In the genomic region with DNA sequence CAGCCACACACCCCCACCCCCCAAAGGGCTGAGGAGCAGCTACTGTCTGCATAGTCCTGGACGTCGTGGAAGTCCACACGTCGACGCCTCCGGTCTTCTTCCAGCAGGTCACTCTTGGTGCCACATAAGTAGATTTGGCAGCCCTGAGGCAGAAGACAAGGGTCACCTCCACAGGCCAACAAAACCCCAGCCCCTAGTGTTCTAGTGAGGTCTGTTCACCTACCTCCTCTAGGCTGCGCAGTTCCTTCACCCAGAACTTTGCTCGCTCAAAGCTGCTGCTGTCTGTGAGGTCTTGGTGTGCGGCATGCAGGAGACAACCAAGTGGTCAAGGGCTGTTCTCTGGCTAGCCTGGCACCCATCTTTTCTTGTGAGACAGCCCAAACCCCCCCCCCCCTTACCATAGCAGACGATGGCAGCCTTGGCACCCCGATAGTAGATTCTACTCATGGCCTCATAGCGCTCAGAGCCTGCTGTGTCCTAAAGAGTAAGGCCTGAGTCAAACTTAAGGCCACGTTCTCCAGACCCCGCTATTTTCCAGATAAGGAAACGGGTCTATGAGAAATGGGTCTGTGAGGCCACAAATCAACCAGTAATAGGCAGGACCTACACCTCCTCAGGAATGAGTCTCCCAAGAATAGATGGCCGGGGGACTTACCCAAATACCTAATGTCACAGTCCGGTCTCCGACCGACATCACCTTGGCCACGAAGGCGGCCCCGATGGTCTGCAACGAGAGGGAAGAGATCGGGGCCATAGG, we compare ENCODE assay signal across 8 cellular contexts. TPM values are rescaled to one million over a fixed set of nuclear protein-coding genes. Genes with fewer than 3 reads are reported as not detected.
A peak's percentile ranks its signal among the peaks of the same experiment; 100 is the strongest.
DNase-seq lines count a peak whose midpoint lies in the region; ATAC-seq and TF ChIP-seq lines count a peak whose summit lies in the region.

No MANE protein-coding gene starts in this region.

- no peak overlapping the region for H2BK12ac ChIP-seq in neuronal stem cell (ENCODE audit: low read length)

- H3K23ac ChIP-seq in neuronal stem cell (ENCODE audit: low read depth, low read length, poor library complexity), result peak overlapping the region; percentile 99

- peak overlapping the region; percentile 81 for H3K4me3 Mint-ChIP-seq in endodermal cell

- H2BK15ac ChIP-seq in neuronal stem cell (ENCODE audit: low read length), result no peak overlapping the region

- H3K27ac ChIP-seq in endodermal cell (ENCODE audit: low read depth, low read length) (no peak overlapping the region), neuronal stem cell (replicated peaks; ENCODE audit: low read length) (no peak overlapping the region)

- TF ChIP-seq POLR2A in GM19193 (IDR thresholded peaks at IDR 0.05; ENCODE audit: extremely low read depth, insufficient read depth, insufficient read length), result peak; percentile 14

- H3K4me3 ChIP-seq in endodermal cell (ENCODE audit: low read length) (peak overlapping the region; percentile 99), neuronal stem cell (ENCODE audit: low read length in 2 of 2) (peak overlapping the region; percentile 88 to 100)

- H3K9me3 Mint-ChIP-seq in endodermal cell, result no peaks in the 10 kb centered on the region

- no peak overlapping the region for H2BK5ac ChIP-seq in neuronal stem cell (ENCODE audit: low read length)

- 48 to 69% methylated on average over 14 to 24 of the region's 24 CpGs for WGBS in endodermal cell (ENCODE audit: insufficient coverage in 1 of 2, insufficient read length in 1 of 2), 2 experiments
- no CpG with 5 or more reads among the region's 24 CpGs for WGBS in neuronal stem cell (ENCODE audit: extremely low coverage in 2 of 2, insufficient read length in 2 of 2, insufficient replicate concordance in 1 of 2), 2 donors

- peak overlapping the region; percentile 97 for H2AFZ ChIP-seq in neuronal stem cell (ENCODE audit: low read length)

- H3K27me3 ChIP-seq in endodermal cell (ENCODE audit: control insufficient read depth, insufficient read depth, low read length, poor library complexity, severe bottlenecking) (no peaks in the 10 kb centered on the region), neuronal stem cell (ENCODE audit: control insufficient read depth in 3 of 3, insufficient read depth in 3 of 3, low read depth in 1 of 3, low read length in 3 of 3) (peaks cover 0 to 6% (median 0%) of the 10 kb centered on the region in 3 experiments)

- no peak overlapping the region for H2BK120ac ChIP-seq in neuronal stem cell (ENCODE audit: low read depth, low read length)

- H3K36me3 ChIP-seq in endodermal cell (ENCODE audit: control insufficient read depth, insufficient read depth, low read length) (peaks cover 59% of the 10 kb centered on the region), neuronal stem cell (replicated peaks in 1 of 2; ENCODE audit: control insufficient read depth in 2 of 2, insufficient read depth in 2 of 2, low read length in 2 of 2) (peaks cover 27 to 52% of the 10 kb centered on the region in 2 donors)

- H3K9ac ChIP-seq in endodermal cell (ENCODE audit: extremely low read depth, low read length, poor library complexity, severe bottlenecking), result peak overlapping the region; percentile 78
- no peak overlapping the region for H3K9ac ChIP-seq in neuronal stem cell (ENCODE audit: low read depth, low read length, poor library complexity)

- H4K91ac ChIP-seq in neuronal stem cell (ENCODE audit: low read depth, low read length, poor library complexity), result no peak overlapping the region

- peaks cover 35% of the 10 kb centered on the region for H3K36me3 Mint-ChIP-seq in endodermal cell (ENCODE audit: low read depth)

- H3K4me1 ChIP-seq in endodermal cell (ENCODE audit: control insufficient read depth, insufficient read depth, low read length), result peaks cover 20% of the 10 kb centered on the region
- peaks cover 9 to 14% of the 10 kb centered on the region in 2 donors for H3K4me1 ChIP-seq in neuronal stem cell (ENCODE audit: control insufficient read depth in 2 of 2, insufficient read depth in 1 of 2, low read depth in 1 of 2, low read length in 2 of 2)

- H3K9me3 ChIP-seq in endodermal cell (ENCODE audit: control insufficient read depth, low read length), result no peaks in the 10 kb centered on the region
- no peaks in the 10 kb centered on the region for H3K9me3 ChIP-seq in neuronal stem cell (replicated peaks in 1 of 2; ENCODE audit: control insufficient read depth in 2 of 2, insufficient read depth in 1 of 2, low read depth in 1 of 2, low read length in 2 of 2)

- peak overlapping the region; percentile 94 for H3K27ac Mint-ChIP-seq in endodermal cell

- H3K79me1 ChIP-seq in neuronal stem cell (ENCODE audit: low read depth, low read length), result peaks cover 10% of the 10 kb centered on the region

- H4K8ac ChIP-seq in neuronal stem cell (ENCODE audit: low read depth, low read length), result no peak overlapping the region

- no peaks in the 10 kb centered on the region for H3K27me3 Mint-ChIP-seq in endodermal cell (ENCODE audit: insufficient read depth)

- DNase-seq in RPMI8226, result peak; percentile 55
- peak; percentile 76 for DNase-seq in endodermal cell
- no peak for DNase-seq in neuronal stem cell (ENCODE audit: low spot score)
- DNase-seq in NOMO-1 treated with dmso at 0.1 percent for 144 hours (lab: John Stamatoyannopoulos, UW; ENCODE audit: unreplicated experiment), result no peak
- no peak for DNase-seq in T1000 (lab: John Stamatoyannopoulos, UW)

- no peak overlapping the region for H3K14ac ChIP-seq in neuronal stem cell (ENCODE audit: low read length)

- peak overlapping the region; percentile 94 for H3K18ac ChIP-seq in neuronal stem cell (ENCODE audit: low read length)

- peak overlapping the region; percentile 93 for H2AK5ac ChIP-seq in neuronal stem cell (ENCODE audit: low read depth, low read length)

- no peak for ATAC-seq in HG02678 (IDR thresholded peaks at IDR 0.05; ENCODE audit: unreplicated experiment)
- ATAC-seq in activated CD4-positive, CD25-positive, alpha-beta regulatory T cell treated with anti-CD3 and anti-CD28 coated beads, Interleukin-2, amount 50 U/mL, for 24 hours, result no peak

- H3K4ac ChIP-seq in neuronal stem cell (ENCODE audit: low read length), result no peak overlapping the region

- peak overlapping the region; percentile 99 for H3K4me2 ChIP-seq in neuronal stem cell (ENCODE audit: insufficient read depth, low read length, poor library complexity, severe bottlenecking)

- TF ChIP-seq CTCF in endodermal cell (conservative IDR thresholded peaks at IDR 0.05), result peak; percentile 52

- peaks cover 47% of the 10 kb centered on the region for H3K4me1 Mint-ChIP-seq in endodermal cell

RNA-seq across cellular contexts. Expression of a gene that starts 1.0 kb away (rescaled TPM):
- total RNA-seq in endodermal cell, result 10 to 100 TPM; 13.8 to 25.1 TPM
- polyA plus RNA-seq in endodermal cell (2013, experiment 1 of 2), result 18.1 TPM
- polyA plus RNA-seq in endodermal cell (2013, experiment 2 of 2), result 16.1 TPM
- 18.1 TPM for polyA plus RNA-seq in neuronal stem cell (2013, experiment 1 of 2)
- polyA plus RNA-seq in neuronal stem cell (2013, experiment 2 of 2), result 18.6 TPM

RNA-seq across cellular contexts. Expression of a gene that starts 1.1 kb away (rescaled TPM):
- total RNA-seq in endodermal cell, result 100 to 1,000 TPM; 157 to 165 TPM
- polyA plus RNA-seq in endodermal cell (2013, experiment 1 of 2), result 147 TPM
- 149 TPM for polyA plus RNA-seq in endodermal cell (2013, experiment 2 of 2)
- polyA plus RNA-seq in neuronal stem cell (2013, experiment 1 of 2), result 147 TPM
- polyA plus RNA-seq in neuronal stem cell (2013, experiment 2 of 2), result 145 TPM

RNA-seq across cellular contexts. Expression of a gene that starts 9.2 kb away (rescaled TPM):
- 10 to 100 TPM; 14.2 to 20.4 TPM for total RNA-seq in endodermal cell
- polyA plus RNA-seq in endodermal cell (2013, experiment 1 of 2), result 49.5 TPM
- polyA plus RNA-seq in endodermal cell (2013, experiment 2 of 2), result 49.8 TPM
- 32.1 TPM for polyA plus RNA-seq in neuronal stem cell (2013, experiment 1 of 2)
- polyA plus RNA-seq in neuronal stem cell (2013, experiment 2 of 2), result 29.6 TPM

RNA-seq across cellular contexts. Expression of a gene that starts 48.9 kb away (rescaled TPM):
- 100 to 1,000 TPM; 119 to 128 TPM for total RNA-seq in endodermal cell
- polyA plus RNA-seq in endodermal cell (2013, experiment 1 of 2), result 116 TPM
- polyA plus RNA-seq in endodermal cell (2013, experiment 2 of 2), result 116 TPM
- 131 TPM for polyA plus RNA-seq in neuronal stem cell (2013, experiment 1 of 2)
- 132 TPM for polyA plus RNA-seq in neuronal stem cell (2013, experiment 2 of 2)

RNA-seq across cellular contexts. Expression of a gene that starts 55.2 kb away (rescaled TPM):
- 10 to 100 TPM; 14.2 to 21.9 TPM for total RNA-seq in endodermal cell
- 17.1 TPM for polyA plus RNA-seq in endodermal cell (2013, experiment 1 of 2)
- 18.7 TPM for polyA plus RNA-seq in endodermal cell (2013, experiment 2 of 2)
- 26.4 TPM for polyA plus RNA-seq in neuronal stem cell (2013, experiment 1 of 2)
- polyA plus RNA-seq in neuronal stem cell (2013, experiment 2 of 2), result 20.9 TPM

Comparison
In these comparisons a context has a peak if more than half of its experiments do, and no peak if none do; other contexts are left out.
1. DNase-seq: peak in RPMI8226 (single experiment) and endodermal cell (single experiment); none in neuronal stem cell (single experiment), NOMO-1 treated with dmso at 0.1 percent for 144 hours (single experiment) and T1000 (single experiment).